8 cellular contexts compared by ENCODE assay signal in genomic region chr6:167141667-167142432, GRCh38. TPM values are rescaled to one million over a fixed set of nuclear protein-coding genes. Genes with fewer than 3 reads are reported as not detected.
DNase-seq lines count a peak whose midpoint lies in the region; ATAC-seq and TF ChIP-seq lines count a peak whose summit lies in the region.

No MANE protein-coding gene starts in this region.

- H3K36me3 ChIP-seq in CD8-positive, alpha-beta memory T cell (ENCODE audit: insufficient read depth, low read length), result no peaks in the 10 kb centered on the region

- no peak overlapping the region for H3K4me3 ChIP-seq in CD8-positive, alpha-beta memory T cell (ENCODE audit: low read length)
- no peak overlapping the region for H3K4me3 ChIP-seq in astrocyte of the spinal cord (ENCODE audit: low read depth, low read length)

- no peaks in the 10 kb centered on the region for H3K27me3 ChIP-seq in CD8-positive, alpha-beta memory T cell (ENCODE audit: insufficient read depth, low read length, poor library complexity, severe bottlenecking)

- peaks cover 0 to 12% of the 10 kb centered on the region in 2 donors for H3K27me3 Mint-ChIP-seq in CD8-positive, alpha-beta memory T cell

- H3K27ac ChIP-seq in CD8-positive, alpha-beta memory T cell (ENCODE audit: low read depth, low read length), result no peak overlapping the region

- ATAC-seq in GM19372 (IDR thresholded peaks at IDR 0.05; ENCODE audit: low read depth, unreplicated experiment) (peak; percentile 63), SK-N-SH treated with all-trans-retinoic acid at 6 μM for 48 hours (peak; percentile 93), left colon (peak; percentile 98)

- no peaks in the 10 kb centered on the region for H3K9me3 Mint-ChIP-seq in CD8-positive, alpha-beta memory T cell

- H3K4me3 Mint-ChIP-seq in CD8-positive, alpha-beta memory T cell, result peak overlapping the region in 3 of 7 donors; percentile 45 to 55 (median 51)

- no peaks in the 10 kb centered on the region for H3K9me3 ChIP-seq in CD8-positive, alpha-beta memory T cell (ENCODE audit: low read length)

- DNase-seq in CD8-positive, alpha-beta memory T cell, result peak; percentile 21 to 66 (median 37)
- DNase-seq in HT1080 (ENCODE audit: low read depth) (peak; percentile 31), astrocyte of the spinal cord (ENCODE audit: low read depth, low spot score) (peak; percentile 15), left colon (peak; percentile 47 to 69), NCI-H187 treated with DMSO at 0.1 percent for 48 hours (lab: John Stamatoyannopoulos, UW) (no peak)
- DNase-seq in stimulated activated CD4-positive, alpha-beta T cell treated with anti-CD3 and anti-CD28 coated beads, TNF-alpha, amount 100 ng/mL, for 4 hours (ENCODE audit: low read depth in 3 of 3), result peak; percentile 14 to 24 (median 19)

- intact Hi-C loops in left colon (cut with DNase I, micrococcal nuclease), result loop anchor here in 1 of 2 donors (5.0 kb wide), 1 partner anchor 145 kb away; the partner anchor contains the start of gene CEP43

- POLR2A ChIA-PET in CD8-positive, alpha-beta memory T cell (lab: Charles Lee), result interaction anchor here (0.6 kb wide), 1 partner anchor 48 kb away, joined by 3 read pairs; no protein-coding TSS in a partner anchor

- peak overlapping the region; percentile 35 to 93 (median 82) for H3K27ac Mint-ChIP-seq in CD8-positive, alpha-beta memory T cell

- H3K36me3 Mint-ChIP-seq in CD8-positive, alpha-beta memory T cell, result peaks cover 0 to 9% (median 0%) of the 10 kb centered on the region in 3 donors

- no peaks in the 10 kb centered on the region for H3K4me1 ChIP-seq in CD8-positive, alpha-beta memory T cell (ENCODE audit: insufficient read depth, low read length)

- in situ Hi-C loops in astrocyte of the spinal cord (cut with HindIII; ENCODE audit: low sequenced_read_pairs), result no loop called here

- peak; percentile 75 for TF ChIP-seq CTCF in astrocyte of the spinal cord (IDR thresholded peaks at IDR 0.05; ENCODE audit: low read depth, low read length)

- CTCF ChIA-PET in CD8-positive, alpha-beta memory T cell (lab: Charles Lee), result interaction anchor here (0.6 to 3.1 kb wide), 27 partner anchors 10 to 371 kb away, joined by 3 to 14 read pairs (median 4); partner anchors contain the start of genes CCR6 and CEP43

- H3K4me1 Mint-ChIP-seq in CD8-positive, alpha-beta memory T cell, result peaks cover 21 to 27% (median 23%) of the 10 kb centered on the region in 3 donors

TF ChIP-seq in SK-N-SH treated with all-trans-retinoic acid at 6 μM for 48 hours, 23 proteins besides CTCF, POLR2A, EP300 and RAD21:
- TF ChIP-seq, protein P1, sequence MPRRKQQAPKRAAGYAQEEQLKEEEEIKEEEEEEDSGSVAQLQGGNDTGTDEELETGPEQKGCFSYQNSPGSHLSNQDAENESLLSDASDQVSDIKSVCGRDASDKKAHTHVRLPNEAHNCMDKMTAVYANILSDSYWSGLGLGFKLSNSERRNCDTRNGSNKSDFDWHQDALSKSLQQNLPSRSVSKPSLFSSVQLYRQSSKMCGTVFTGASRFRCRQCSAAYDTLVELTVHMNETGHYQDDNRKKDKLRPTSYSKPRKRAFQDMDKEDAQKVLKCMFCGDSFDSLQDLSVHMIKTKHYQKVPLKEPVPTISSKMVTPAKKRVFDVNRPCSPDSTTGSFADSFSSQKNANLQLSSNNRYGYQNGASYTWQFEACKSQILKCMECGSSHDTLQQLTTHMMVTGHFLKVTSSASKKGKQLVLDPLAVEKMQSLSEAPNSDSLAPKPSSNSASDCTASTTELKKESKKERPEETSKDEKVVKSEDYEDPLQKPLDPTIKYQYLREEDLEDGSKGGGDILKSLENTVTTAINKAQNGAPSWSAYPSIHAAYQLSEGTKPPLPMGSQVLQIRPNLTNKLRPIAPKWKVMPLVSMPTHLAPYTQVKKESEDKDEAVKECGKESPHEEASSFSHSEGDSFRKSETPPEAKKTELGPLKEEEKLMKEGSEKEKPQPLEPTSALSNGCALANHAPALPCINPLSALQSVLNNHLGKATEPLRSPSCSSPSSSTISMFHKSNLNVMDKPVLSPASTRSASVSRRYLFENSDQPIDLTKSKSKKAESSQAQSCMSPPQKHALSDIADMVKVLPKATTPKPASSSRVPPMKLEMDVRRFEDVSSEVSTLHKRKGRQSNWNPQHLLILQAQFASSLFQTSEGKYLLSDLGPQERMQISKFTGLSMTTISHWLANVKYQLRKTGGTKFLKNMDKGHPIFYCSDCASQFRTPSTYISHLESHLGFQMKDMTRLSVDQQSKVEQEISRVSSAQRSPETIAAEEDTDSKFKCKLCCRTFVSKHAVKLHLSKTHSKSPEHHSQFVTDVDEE (CRISPR knock-in tag; IDR thresholded peaks at IDR 0.05), result no peak
- TF ChIP-seq BACH2 (CRISPR knock-in tag; IDR thresholded peaks at IDR 0.05; ENCODE audit: borderline replicate concordance) (no peak), ESRRG (CRISPR knock-in tag; IDR thresholded peaks at IDR 0.05) (no peak), ZNF8 (CRISPR knock-in tag; IDR thresholded peaks at IDR 0.05) (no peak), ZC3H10 (CRISPR knock-in tag; IDR thresholded peaks at IDR 0.05) (no peak), SNAI2 (CRISPR knock-in tag; IDR thresholded peaks at IDR 0.05) (no peak; the same call in 1 of the 2 replicates), TCF4 (CRISPR knock-in tag; IDR thresholded peaks at IDR 0.05; ENCODE audit: borderline replicate concordance) (no peak), ZNF70 (CRISPR knock-in tag; IDR thresholded peaks at IDR 0.05) (no peak), CREB5 (CRISPR knock-in tag; IDR thresholded peaks at IDR 0.05; ENCODE audit: low read depth) (no peak), OSR1 (CRISPR knock-in tag; IDR thresholded peaks at IDR 0.05) (no peak), POU6F1 (CRISPR knock-in tag; IDR thresholded peaks at IDR 0.05; ENCODE audit: borderline replicate concordance, low read depth) (no peak), ZNF565 (CRISPR knock-in tag; conservative IDR thresholded peaks at IDR 0.05; ENCODE audit: low read depth) (no peak), ZFP30 (CRISPR knock-in tag; IDR thresholded peaks at IDR 0.05) (no peak), CSDC2 (CRISPR knock-in tag; IDR thresholded peaks at IDR 0.05) (no peak), PPARA (CRISPR knock-in tag; IDR thresholded peaks at IDR 0.05; ENCODE audit: borderline replicate concordance) (no peak)

RNA-seq across cellular contexts. Expression of gene GPR31, which starts 15.9 kb away (rescaled TPM):
- not detected for total RNA-seq in CD8-positive, alpha-beta memory T cell
- polyA plus RNA-seq in CD8-positive, alpha-beta memory T cell, result not detected
- total RNA-seq in HT1080 (2014; rRNA removed; shearing (Covaris generic)), result not detected in 2 replicates
- polyA plus RNA-seq in HT1080 (2015; cell fraction: cytosol; rRNA removed), result not detected in 2 replicates
- polyA plus RNA-seq in HT1080 (2015; cell fraction: nucleus; rRNA removed), result not detected in 2 replicates
- not detected for total RNA-seq in left colon

RNA-seq across cellular contexts. Expression of gene CCR6, which starts 19.0 kb away (rescaled TPM):
- total RNA-seq in CD8-positive, alpha-beta memory T cell, result 1 to 10 TPM; 3.5 to 3.9 TPM
- polyA plus RNA-seq in CD8-positive, alpha-beta memory T cell, result 47.3 TPM
- total RNA-seq in HT1080 (2014; rRNA removed; shearing (Covaris generic)), result 0.06 TPM in 1 of 2 replicates, not detected in the other
- polyA plus RNA-seq in HT1080 (2015; cell fraction: cytosol; rRNA removed), result not detected in 2 replicates
- not detected in 2 replicates for polyA plus RNA-seq in HT1080 (2015; cell fraction: nucleus; rRNA removed)
- under 1 TPM; 0.21 to 0.31 TPM for total RNA-seq in left colon
